Comparison of ENCODE assay signal across 10 cellular contexts in the genomic region with DNA sequence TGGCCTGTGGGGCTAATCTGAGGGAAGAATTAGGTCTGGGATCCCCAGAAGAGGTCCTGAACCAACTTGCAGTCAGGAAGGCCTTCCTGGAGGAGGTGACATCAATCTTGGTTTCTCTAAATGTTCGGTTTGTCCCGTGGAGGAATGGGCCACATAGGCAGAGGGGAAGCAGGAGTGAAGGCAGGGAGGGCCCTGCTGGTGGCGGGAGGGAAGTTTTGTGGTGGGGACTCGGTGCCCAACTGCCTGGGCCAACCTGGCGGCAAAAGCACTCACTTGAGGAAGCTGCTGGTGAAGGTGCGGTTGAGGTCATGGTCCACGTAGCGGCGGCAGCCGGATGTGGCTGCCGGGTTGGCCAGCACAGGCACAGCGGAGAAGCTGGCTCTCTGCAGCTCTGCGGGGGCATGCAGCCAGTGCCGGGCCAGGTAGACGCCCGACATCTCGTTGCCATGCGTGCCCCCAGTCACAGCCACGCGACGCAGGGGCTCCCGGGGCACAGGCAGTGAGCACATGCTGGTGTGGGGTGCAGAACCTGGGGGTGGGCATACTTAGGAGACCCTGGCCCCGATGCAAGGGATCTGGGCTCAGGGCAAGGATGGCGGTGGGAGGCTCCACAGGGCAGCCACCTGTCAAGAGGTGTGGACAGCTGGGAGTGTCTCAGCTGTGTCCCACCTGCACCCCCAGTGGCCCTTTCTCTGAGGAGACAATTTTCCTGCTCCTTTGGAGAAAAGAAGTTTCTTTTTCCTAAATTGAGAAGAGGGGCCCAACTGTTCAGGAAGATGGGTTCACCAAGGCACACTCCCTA. TPM values are rescaled to one million over a fixed set of nuclear protein-coding genes. Genes with fewer than 3 reads are reported as not detected.
DNase-seq lines count a peak whose midpoint lies in the region; ATAC-seq and TF ChIP-seq lines count a peak whose summit lies in the region.
"Had no signal": no experiment of that assay in that cellular context is flagged by ENCODE, and none has a peak within 500 bp of the region (broad histone marks: within the 10 kb centered on the region; RNA-seq: fewer than 3 reads in every experiment).

No MANE protein-coding gene starts in this region.

- no peaks in the 10 kb centered on the region for H3K27me3 Mint-ChIP-seq in naive B cell

- 0 out of 2 replicates have a peak overlapping the region, but pooled peaks have one; percentile 10 for H3K4me3 ChIP-seq in GM12865 (ENCODE audit: low read depth, low read length)

- H3K36me3 Mint-ChIP-seq in naive B cell = no peaks in the 10 kb centered on the region

- peak; percentile 86 for DNase-seq in GM12865 (ENCODE audit: low read depth)
- DNase-seq in KBM-7 = peak; percentile 89
- DNase-seq in activated T-cell treated with anti-CD3 and anti-CD28 coated beads, Interleukin-2, amount 50 U/mL, for 1 hour = peak; percentile 39
- peak; percentile 87 for DNase-seq in naive B cell
- DNase-seq in mucosa of gallbladder (ENCODE audit: low spot score) = no peak
- no peak for DNase-seq in stimulated activated naive CD4-positive, alpha-beta T cell treated with Interleukin-2 at 50 U/mL for 16 hours (lab: John Stamatoyannopoulos, UW)

- TF ChIP-seq CTCF in GM12865 (IDR thresholded peaks at IDR 0.05; ENCODE audit: insufficient read depth, low read depth, low read length, missing control alignments) = no peak

- ATAC-seq in naive B cell (ENCODE audit: low read depth in 2 of 2) (peak; percentile 66 to 68), HG03442 (IDR thresholded peaks at IDR 0.05; ENCODE audit: unreplicated experiment) (no peak), HG03460 (IDR thresholded peaks at IDR 0.05; ENCODE audit: unreplicated experiment) (no peak)

- peaks cover 48 to 73% (median 58%) of the 10 kb centered on the region in 3 donors for H3K4me1 Mint-ChIP-seq in naive B cell

- peak overlapping the region in 5 of 6 donors; percentile 84 to 95 (median 89) for H3K27ac Mint-ChIP-seq in naive B cell

- H3K9me3 Mint-ChIP-seq in naive B cell = peaks cover 0 to 6% (median 0%) of the 10 kb centered on the region in 7 donors

- in situ Hi-C loops in KBM-7 (cut with MboI; ENCODE audit: low pct_unique_long_range_greater_than_20kb, low sequenced_read_pairs) = no loop called here

- H3K4me3 Mint-ChIP-seq in naive B cell = peak overlapping the region; percentile 21 to 89 (median 80)

RNA-seq across cellular contexts. Expression of gene ACY3, which starts 3.8 kb away (rescaled TPM):
- polyA plus RNA-seq in naive B cell (ENCODE audit: low read depth in 6 of 6) = 1 to 10 TPM in 5 of 6 donors, under 1 TPM in 1; 0.80 to 6.6 (median 2.5) TPM
- total RNA-seq in mucosa of gallbladder = 16.0 TPM
- total RNA-seq: fibroblast of villous mesenchyme, osteocyte had no signal

RNA-seq across cellular contexts. Expression of gene TBX10, which starts 7.2 kb away (rescaled TPM):
- polyA plus RNA-seq in naive B cell (ENCODE audit: low read depth in 6 of 6) = not detected
- total RNA-seq in mucosa of gallbladder = 0.14 TPM
- total RNA-seq: fibroblast of villous mesenchyme, osteocyte had no signal

RNA-seq across cellular contexts. Expression of gene NUDT8, which starts 17.0 kb away (rescaled TPM):
- 10 to 100 TPM in 3 of 6 donors, 1 to 10 TPM in 3; 2.9 to 15.3 (median 10.0) TPM for polyA plus RNA-seq in naive B cell (ENCODE audit: low read depth in 6 of 6)
- 17.8 TPM for total RNA-seq in mucosa of gallbladder

RNA-seq across cellular contexts. Expression of gene ALDH3B2, which starts 27.7 kb away (rescaled TPM):
- polyA plus RNA-seq in naive B cell (ENCODE audit: low read depth in 6 of 6) = 1 to 10 TPM in 2 of 6 donors, under 1 TPM in 1, not detected in 3; 0.30 to 2.4 (median 1.1) TPM
- total RNA-seq in mucosa of gallbladder = 0.63 TPM
- total RNA-seq: fibroblast of villous mesenchyme, osteocyte had no signal

RNA-seq across cellular contexts. Expression of gene NDUFV1, which starts 40.0 kb away (rescaled TPM):
- polyA plus RNA-seq in naive B cell (ENCODE audit: low read depth in 6 of 6) = 100 to 1,000 TPM; 110 to 165 (median 124) TPM
- 202 TPM for total RNA-seq in mucosa of gallbladder

Comparison
In these comparisons a context has a peak if more than half of its experiments do, and no peak if none do; other contexts are left out.
1. DNase-seq: peak in GM12865 (single experiment), KBM-7 (single experiment), activated T-cell treated with anti-CD3 and anti-CD28 coated beads, Interleukin-2, amount 50 U/mL, for 1 hour (single experiment) and naive B cell (single experiment); none in mucosa of gallbladder (single experiment) and stimulated activated naive CD4-positive, alpha-beta T cell treated with Interleukin-2 at 50 U/mL for 16 hours (single experiment).
2. ATAC-seq: peak in naive B cell (2 of 2); none in HG03442 (single experiment) and HG03460 (single experiment).